ENCODE assay signal across 1 cellular context in the genomic region with DNA sequence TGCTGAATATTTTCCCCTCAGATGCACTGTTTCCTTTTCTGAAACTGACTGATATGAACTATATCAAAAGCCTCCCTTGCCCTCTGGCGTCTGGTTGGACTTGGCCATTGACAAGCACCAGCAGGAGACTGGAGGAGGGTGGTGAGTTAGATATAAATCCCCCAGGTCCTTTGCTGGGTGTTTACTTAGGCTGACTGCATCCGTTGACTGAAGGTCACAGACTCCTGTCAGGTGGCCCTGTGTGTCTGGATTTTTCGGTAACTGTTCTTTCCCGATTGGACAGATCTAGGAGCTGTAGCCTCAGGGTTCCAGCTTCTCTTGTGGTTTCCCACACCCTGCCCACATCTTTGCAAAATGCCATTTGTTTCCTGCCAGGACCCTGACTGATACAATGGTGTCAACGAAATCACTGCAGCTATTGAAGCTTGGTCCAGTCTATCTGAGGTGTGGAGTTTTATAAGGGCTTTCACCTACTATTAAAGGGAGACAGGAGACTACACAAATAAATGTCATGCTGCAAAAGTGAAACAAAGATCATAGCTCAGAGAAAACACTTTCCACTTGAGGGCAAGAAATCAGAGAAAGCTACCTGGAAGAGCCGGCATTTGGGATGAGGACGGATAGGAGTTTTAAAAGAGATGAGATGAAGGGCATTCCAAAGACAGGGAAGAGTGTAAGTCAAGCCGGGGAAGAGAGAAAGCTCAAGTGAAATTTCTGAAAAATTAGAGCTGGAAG.
A peak's percentile ranks its signal among the peaks of the same experiment; 100 is the strongest.
TF ChIP-seq lines count a peak whose summit lies in the region.

No MANE protein-coding gene starts in this region.

TF ChIP-seq in HepG2, 621 proteins besides CTCF, POLR2A, EP300 and RAD21 (continued from another document and continues in another):
- TF ChIP-seq E2F2 (CRISPR knock-in tag; IDR thresholded peaks at IDR 0.05; ENCODE audit: borderline replicate concordance) (no peak), SP2 (CRISPR knock-in tag; IDR thresholded peaks at IDR 0.05) (no peak), GPBP1L1 (CRISPR knock-in tag; IDR thresholded peaks at IDR 0.05) (no peak), ZFP36L2 (CRISPR knock-in tag; IDR thresholded peaks at IDR 0.05) (no peak), ZNF816 (CRISPR knock-in tag; IDR thresholded peaks at IDR 0.05; ENCODE audit: borderline replicate concordance) (no peak), DDIT3 (CRISPR knock-in tag; IDR thresholded peaks at IDR 0.05) (no peak), POLR2AphosphoS5 (IDR thresholded peaks at IDR 0.05; ENCODE audit: low read depth, low read length) (no peak), ZNF777 (CRISPR knock-in tag; IDR thresholded peaks at IDR 0.05) (no peak), PLSCR1 (CRISPR knock-in tag; IDR thresholded peaks at IDR 0.05; ENCODE audit: borderline replicate concordance) (no peak), PLRG1 (conservative IDR thresholded peaks at IDR 0.05) (no peak), NFKBIZ (CRISPR knock-in tag; IDR thresholded peaks at IDR 0.05) (no peak), FOXO4 (CRISPR knock-in tag; conservative IDR thresholded peaks at IDR 0.05) (no peak), LCORL (IDR thresholded peaks at IDR 0.05) (no peak), LCORL (CRISPR knock-in tag; IDR thresholded peaks at IDR 0.05) (peak; percentile 55; the same call in 1 of the 2 replicates), JARID2 (CRISPR knock-in tag; IDR thresholded peaks at IDR 0.05; ENCODE audit: insufficient replicate concordance) (no peak), ZNF839 (CRISPR knock-in tag; IDR thresholded peaks at IDR 0.05; ENCODE audit: borderline replicate concordance) (no peak), ELF4 (CRISPR knock-in tag; IDR thresholded peaks at IDR 0.05; ENCODE audit: borderline replicate concordance) (no peak), ZSCAN12 (CRISPR knock-in tag; IDR thresholded peaks at IDR 0.05) (no peak), DNMT3B (CRISPR knock-in tag; conservative IDR thresholded peaks at IDR 0.05) (no peak), MTF2 (CRISPR knock-in tag; IDR thresholded peaks at IDR 0.05; ENCODE audit: borderline replicate concordance) (no peak), MXD4 (CRISPR knock-in tag; IDR thresholded peaks at IDR 0.05) (no peak), HDAC1 (CRISPR knock-in tag; IDR thresholded peaks at IDR 0.05) (peak; percentile 51; the same call in 1 of the 2 replicates), ZNF326 (CRISPR knock-in tag; IDR thresholded peaks at IDR 0.05; ENCODE audit: borderline replicate concordance) (no peak), RBM39 (IDR thresholded peaks at IDR 0.05; ENCODE audit: low read depth, low read length, poor library complexity, severe bottlenecking) (no peak), ZNF44 (CRISPR knock-in tag; IDR thresholded peaks at IDR 0.05) (no peak), THAP7 (CRISPR knock-in tag; IDR thresholded peaks at IDR 0.05) (no peak), ZNF225 (CRISPR knock-in tag; IDR thresholded peaks at IDR 0.05) (no peak), ZNF207 (IDR thresholded peaks at IDR 0.05; ENCODE audit: borderline replicate concordance) (no peak), ZNF660 (CRISPR knock-in tag; IDR thresholded peaks at IDR 0.05; ENCODE audit: borderline replicate concordance, low read depth) (no peak), ZNF619 (CRISPR knock-in tag; IDR thresholded peaks at IDR 0.05) (no peak), ZNF382 (CRISPR knock-in tag; IDR thresholded peaks at IDR 0.05; ENCODE audit: borderline replicate concordance) (no peak), NKX3-1 (CRISPR knock-in tag; IDR thresholded peaks at IDR 0.05) (no peak), MED8 (CRISPR knock-in tag; IDR thresholded peaks at IDR 0.05; ENCODE audit: insufficient replicate concordance) (no peak), ARID2 (CRISPR knock-in tag; IDR thresholded peaks at IDR 0.05; ENCODE audit: borderline replicate concordance) (no peak), ZNF317 (CRISPR knock-in tag; IDR thresholded peaks at IDR 0.05) (no peak), TBX2 (CRISPR knock-in tag; IDR thresholded peaks at IDR 0.05; ENCODE audit: borderline replicate concordance) (no peak; the same call in 1 of the 2 replicates), ZFY (CRISPR knock-in tag; IDR thresholded peaks at IDR 0.05) (no peak), ZNF563 (CRISPR knock-in tag; IDR thresholded peaks at IDR 0.05) (no peak), TCF7L2 (IDR thresholded peaks at IDR 0.05; ENCODE audit: low read depth, low read length) (no peak), ZNF629 (CRISPR knock-in tag; conservative IDR thresholded peaks at IDR 0.05) (no peak), RNF219 (CRISPR knock-in tag; IDR thresholded peaks at IDR 0.05) (no peak)
- TF ChIP-seq, protein P1, sequence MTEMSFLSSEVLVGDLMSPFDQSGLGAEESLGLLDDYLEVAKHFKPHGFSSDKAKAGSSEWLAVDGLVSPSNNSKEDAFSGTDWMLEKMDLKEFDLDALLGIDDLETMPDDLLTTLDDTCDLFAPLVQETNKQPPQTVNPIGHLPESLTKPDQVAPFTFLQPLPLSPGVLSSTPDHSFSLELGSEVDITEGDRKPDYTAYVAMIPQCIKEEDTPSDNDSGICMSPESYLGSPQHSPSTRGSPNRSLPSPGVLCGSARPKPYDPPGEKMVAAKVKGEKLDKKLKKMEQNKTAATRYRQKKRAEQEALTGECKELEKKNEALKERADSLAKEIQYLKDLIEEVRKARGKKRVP (CRISPR knock-in tag; IDR thresholded peaks at IDR 0.05), result no peak
- TF ChIP-seq, protein P2, sequence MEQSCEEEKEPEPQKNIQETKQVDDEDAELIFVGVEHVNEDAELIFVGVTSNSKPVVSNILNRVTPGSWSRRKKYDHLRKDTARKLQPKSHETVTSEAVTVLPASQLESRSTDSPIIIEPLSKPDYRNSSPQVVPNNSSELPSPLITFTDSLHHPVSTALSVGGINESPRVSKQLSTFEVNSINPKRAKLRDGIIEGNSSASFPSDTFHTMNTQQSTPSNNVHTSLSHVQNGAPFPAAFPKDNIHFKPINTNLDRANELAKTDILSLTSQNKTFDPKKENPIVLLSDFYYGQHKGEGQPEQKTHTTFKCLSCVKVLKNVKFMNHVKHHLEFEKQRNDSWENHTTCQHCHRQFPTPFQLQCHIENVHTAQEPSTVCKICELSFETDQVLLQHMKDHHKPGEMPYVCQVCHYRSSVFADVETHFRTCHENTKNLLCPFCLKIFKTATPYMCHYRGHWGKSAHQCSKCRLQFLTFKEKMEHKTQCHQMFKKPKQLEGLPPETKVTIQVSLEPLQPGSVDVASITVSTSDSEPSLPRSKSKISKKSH (CRISPR knock-in tag; IDR thresholded peaks at IDR 0.05; ENCODE audit: borderline replicate concordance), result no peak
- TF ChIP-seq, protein P3, sequence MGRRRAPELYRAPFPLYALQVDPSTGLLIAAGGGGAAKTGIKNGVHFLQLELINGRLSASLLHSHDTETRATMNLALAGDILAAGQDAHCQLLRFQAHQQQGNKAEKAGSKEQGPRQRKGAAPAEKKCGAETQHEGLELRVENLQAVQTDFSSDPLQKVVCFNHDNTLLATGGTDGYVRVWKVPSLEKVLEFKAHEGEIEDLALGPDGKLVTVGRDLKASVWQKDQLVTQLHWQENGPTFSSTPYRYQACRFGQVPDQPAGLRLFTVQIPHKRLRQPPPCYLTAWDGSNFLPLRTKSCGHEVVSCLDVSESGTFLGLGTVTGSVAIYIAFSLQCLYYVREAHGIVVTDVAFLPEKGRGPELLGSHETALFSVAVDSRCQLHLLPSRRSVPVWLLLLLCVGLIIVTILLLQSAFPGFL (CRISPR knock-in tag; IDR thresholded peaks at IDR 0.05), result no peak
- TF ChIP-seq, protein P4, sequence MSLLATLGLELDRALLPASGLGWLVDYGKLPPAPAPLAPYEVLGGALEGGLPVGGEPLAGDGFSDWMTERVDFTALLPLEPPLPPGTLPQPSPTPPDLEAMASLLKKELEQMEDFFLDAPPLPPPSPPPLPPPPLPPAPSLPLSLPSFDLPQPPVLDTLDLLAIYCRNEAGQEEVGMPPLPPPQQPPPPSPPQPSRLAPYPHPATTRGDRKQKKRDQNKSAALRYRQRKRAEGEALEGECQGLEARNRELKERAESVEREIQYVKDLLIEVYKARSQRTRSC (CRISPR knock-in tag; IDR thresholded peaks at IDR 0.05; ENCODE audit: low read depth), result no peak
- TF ChIP-seq, protein P5, sequence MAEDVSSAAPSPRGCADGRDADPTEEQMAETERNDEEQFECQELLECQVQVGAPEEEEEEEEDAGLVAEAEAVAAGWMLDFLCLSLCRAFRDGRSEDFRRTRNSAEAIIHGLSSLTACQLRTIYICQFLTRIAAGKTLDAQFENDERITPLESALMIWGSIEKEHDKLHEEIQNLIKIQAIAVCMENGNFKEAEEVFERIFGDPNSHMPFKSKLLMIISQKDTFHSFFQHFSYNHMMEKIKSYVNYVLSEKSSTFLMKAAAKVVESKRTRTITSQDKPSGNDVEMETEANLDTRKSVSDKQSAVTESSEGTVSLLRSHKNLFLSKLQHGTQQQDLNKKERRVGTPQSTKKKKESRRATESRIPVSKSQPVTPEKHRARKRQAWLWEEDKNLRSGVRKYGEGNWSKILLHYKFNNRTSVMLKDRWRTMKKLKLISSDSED (CRISPR knock-in tag; IDR thresholded peaks at IDR 0.05), result no peak
- TF ChIP-seq, protein P6, sequence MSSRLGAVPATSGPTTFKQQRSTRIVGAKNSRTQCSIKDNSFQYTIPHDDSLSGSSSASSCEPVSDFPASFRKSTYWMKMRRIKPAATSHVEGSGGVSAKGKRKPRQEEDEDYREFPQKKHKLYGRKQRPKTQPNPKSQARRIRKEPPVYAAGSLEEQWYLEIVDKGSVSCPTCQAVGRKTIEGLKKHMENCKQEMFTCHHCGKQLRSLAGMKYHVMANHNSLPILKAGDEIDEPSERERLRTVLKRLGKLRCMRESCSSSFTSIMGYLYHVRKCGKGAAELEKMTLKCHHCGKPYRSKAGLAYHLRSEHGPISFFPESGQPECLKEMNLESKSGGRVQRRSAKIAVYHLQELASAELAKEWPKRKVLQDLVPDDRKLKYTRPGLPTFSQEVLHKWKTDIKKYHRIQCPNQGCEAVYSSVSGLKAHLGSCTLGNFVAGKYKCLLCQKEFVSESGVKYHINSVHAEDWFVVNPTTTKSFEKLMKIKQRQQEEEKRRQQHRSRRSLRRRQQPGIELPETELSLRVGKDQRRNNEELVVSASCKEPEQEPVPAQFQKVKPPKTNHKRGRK (CRISPR knock-in tag; IDR thresholded peaks at IDR 0.05), result no peak
- TF ChIP-seq, protein P7, sequence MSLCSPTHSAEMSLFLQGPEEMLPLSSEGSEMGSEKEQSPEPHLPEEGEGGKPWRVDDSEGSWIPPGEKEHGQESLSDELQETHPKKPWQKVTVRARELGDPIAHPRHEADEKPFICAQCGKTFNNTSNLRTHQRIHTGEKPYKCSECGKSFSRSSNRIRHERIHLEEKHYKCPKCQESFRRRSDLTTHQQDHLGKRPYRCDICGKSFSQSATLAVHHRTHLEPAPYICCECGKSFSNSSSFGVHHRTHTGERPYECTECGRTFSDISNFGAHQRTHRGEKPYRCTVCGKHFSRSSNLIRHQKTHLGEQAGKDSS (CRISPR knock-in tag; IDR thresholded peaks at IDR 0.05; ENCODE audit: borderline replicate concordance, low read depth), result no peak
